Comparison of ENCODE assay signal across 16 cellular contexts in the genomic region with DNA sequence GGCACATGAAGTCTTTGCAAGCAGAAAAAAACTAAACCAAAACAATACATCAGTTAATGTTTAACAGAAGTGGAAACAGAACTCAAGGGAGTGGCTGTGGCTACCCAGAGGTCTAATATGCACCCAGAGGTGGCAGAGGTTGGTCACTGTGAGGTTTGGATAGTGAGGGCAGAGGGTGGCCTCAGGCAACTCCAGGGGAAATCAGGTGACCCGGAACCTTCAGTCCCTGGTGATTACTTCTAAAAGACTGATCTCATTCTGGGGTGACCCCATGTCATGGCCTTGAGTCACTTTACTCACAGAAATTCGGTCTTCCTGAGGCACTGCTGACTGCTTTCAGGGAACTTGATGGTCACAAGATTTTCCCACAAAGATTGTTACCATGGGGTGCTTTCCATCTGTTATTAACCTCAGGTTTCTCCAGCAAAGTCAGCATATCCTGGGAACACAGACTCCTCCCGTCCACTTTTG.
DNase-seq lines count a peak whose midpoint lies in the region; ATAC-seq and TF ChIP-seq lines count a peak whose summit lies in the region.
"Had no signal": no experiment of that assay in that cellular context is flagged by ENCODE, and none has a peak within 500 bp of the region (broad histone marks: within the 10 kb centered on the region; RNA-seq: fewer than 3 reads in every experiment).

No MANE protein-coding gene starts in this region.

- no peak overlapping the region for H3K4me3 Mint-ChIP-seq in activated CD8-positive, alpha-beta T cell treated with anti-CD3 and anti-CD28 coated beads for 36 hours
- H3K4me3 Mint-ChIP-seq: activated CD4-positive, alpha-beta memory T cell treated with anti-CD3 and anti-CD28 coated beads for 36 hours; CD4-positive, alpha-beta T cell; endodermal cell had no signal

- TF ChIP-seq POLR2A in adrenal gland (IDR thresholded peaks at IDR 0.05), result no peak

- POLR2A ChIA-PET in activated CD8-positive, alpha-beta T cell treated with anti-CD3 and anti-CD28 coated beads for 36 hours (lab: Charles Lee), result interaction anchor here (0.6 kb wide), 1 partner anchor 445 kb away, joined by 3 read pairs; no protein-coding TSS in a partner anchor

- TF ChIP-seq CTCF in adrenal gland (IDR thresholded peaks at IDR 0.05) (no peak), upper lobe of right lung (IDR thresholded peaks at IDR 0.05) (no peak)
- TF ChIP-seq CTCF in activated CD8-positive, alpha-beta T cell treated with anti-CD3 and anti-CD28 coated beads for 36 hours (IDR thresholded peaks at IDR 0.05), result no peak

- H3K27me3 Mint-ChIP-seq in activated CD8-positive, alpha-beta T cell treated with anti-CD3 and anti-CD28 coated beads for 36 hours, result no peaks in the 10 kb centered on the region
- H3K27me3 Mint-ChIP-seq: activated CD4-positive, alpha-beta memory T cell treated with anti-CD3 and anti-CD28 coated beads for 36 hours; CD4-positive, alpha-beta T cell had no signal

- H3K36me3 ChIP-seq in adrenal gland (replicated peaks in 1 of 2) (no peaks in the 10 kb centered on the region), upper lobe of right lung (no peaks in the 10 kb centered on the region)

- H3K27ac Mint-ChIP-seq in activated CD8-positive, alpha-beta T cell treated with anti-CD3 and anti-CD28 coated beads for 36 hours, result no peak overlapping the region
- H3K27ac Mint-ChIP-seq: activated CD4-positive, alpha-beta memory T cell treated with anti-CD3 and anti-CD28 coated beads for 36 hours; CD4-positive, alpha-beta T cell; endodermal cell had no signal

- intact Hi-C loops in adrenal gland (cut with DNase I) (no loop called here), upper lobe of right lung (cut with DNase I) (no loop called here)
- intact Hi-C loops in activated CD8-positive, alpha-beta T cell treated with anti-CD3 and anti-CD28 coated beads for 36 hours (cut with micrococcal nuclease), result loop anchor here (5.0 kb wide), 1 partner anchor 99 kb away; no protein-coding TSS in a partner anchor

- ATAC-seq in GM18909 (IDR thresholded peaks at IDR 0.05; ENCODE audit: poor library complexity, unreplicated experiment), result peak; percentile 75
- peak; percentile 72 for ATAC-seq in HG02943 (IDR thresholded peaks at IDR 0.05; ENCODE audit: low read depth, unreplicated experiment)
- peak; percentile 62 for ATAC-seq in upper lobe of right lung
- ATAC-seq in HG03439 (IDR thresholded peaks at IDR 0.05; ENCODE audit: unreplicated experiment), result no peak
- no peak for ATAC-seq in activated CD8-positive, alpha-beta T cell treated with anti-CD3 and anti-CD28 coated beads for 36 hours
- ATAC-seq: left ventricle myocardium superior had no signal

- 29 to 50% (median 45%) methylated on average over 3 of the region's 3 CpGs for WGBS in adrenal gland, 4 donors

- no peaks in the 10 kb centered on the region for H3K36me3 Mint-ChIP-seq in activated CD8-positive, alpha-beta T cell treated with anti-CD3 and anti-CD28 coated beads for 36 hours (ENCODE audit: low read depth)
- H3K36me3 Mint-ChIP-seq: activated CD4-positive, alpha-beta memory T cell treated with anti-CD3 and anti-CD28 coated beads for 36 hours had no signal

- H3K4me1 ChIP-seq in adrenal gland (replicated peaks in 1 of 2) (peaks cover 22% of the 10 kb centered on the region in 2 donors), upper lobe of right lung (peaks cover 15% of the 10 kb centered on the region)

- DNase-seq in adrenal gland, result peak in 4 of 7 donors; percentile 46 to 59 (median 58)
- DNase-seq in upper lobe of right lung, result no peak
- DNase-seq in activated CD8-positive, alpha-beta T cell treated with anti-CD3 and anti-CD28 coated beads for 36 hours, result no peak
- no peak for DNase-seq in pons (ENCODE audit: low spot score)
- DNase-seq: activated CD4-positive, alpha-beta memory T cell treated with anti-CD3 and anti-CD28 coated beads for 36 hours; CD4-positive, alpha-beta T cell; endodermal cell; glutamatergic neuron; left ventricle myocardium superior; MV-4-11; T-helper 2 cell; testis had no signal

- no peak overlapping the region for H3K4me3 ChIP-seq in adrenal gland
- H3K4me3 ChIP-seq in upper lobe of right lung, result no peak overlapping the region
- H3K4me3 ChIP-seq: skin epidermis, testis had no signal

- H3K4me1 Mint-ChIP-seq in activated CD8-positive, alpha-beta T cell treated with anti-CD3 and anti-CD28 coated beads for 36 hours (ENCODE audit: low read depth), result peaks cover 3% of the 10 kb centered on the region

- CTCF ChIA-PET in activated CD8-positive, alpha-beta T cell treated with anti-CD3 and anti-CD28 coated beads for 36 hours (lab: Charles Lee), result no interaction called here

- no peaks in the 10 kb centered on the region for H3K9me3 ChIP-seq in adrenal gland (replicated peaks in 1 of 3)
- no peaks in the 10 kb centered on the region for H3K9me3 ChIP-seq in upper lobe of right lung
- H3K9me3 ChIP-seq: testis had no signal

- H3K27ac ChIP-seq in adrenal gland (no peak overlapping the region), upper lobe of right lung (no peak overlapping the region)
- H3K27ac ChIP-seq: testis had no signal

- H3K27me3 ChIP-seq in adrenal gland, result no peaks in the 10 kb centered on the region
- H3K27me3 ChIP-seq in upper lobe of right lung, result no peaks in the 10 kb centered on the region
- H3K27me3 ChIP-seq: testis had no signal

- H3K9me3 Mint-ChIP-seq in activated CD8-positive, alpha-beta T cell treated with anti-CD3 and anti-CD28 coated beads for 36 hours, result peaks cover 2% of the 10 kb centered on the region
- H3K9me3 Mint-ChIP-seq: activated CD4-positive, alpha-beta memory T cell treated with anti-CD3 and anti-CD28 coated beads for 36 hours; CD4-positive, alpha-beta T cell had no signal

Comparison
In these comparisons a context has a peak if more than half of its experiments do, and no peak if none do; other contexts are left out.
1. ATAC-seq: peak in GM18909 (single experiment), HG02943 (single experiment) and upper lobe of right lung (single experiment); none in HG03439 (single experiment) and activated CD8-positive, alpha-beta T cell treated with anti-CD3 and anti-CD28 coated beads for 36 hours (single experiment).
2. DNase-seq: peak in adrenal gland (4 of 7); none in upper lobe of right lung (single experiment), activated CD8-positive, alpha-beta T cell treated with anti-CD3 and anti-CD28 coated beads for 36 hours (single experiment) and pons (single experiment).